In genomic region chr20:26279224-26279623, GRCh38 we compare ENCODE assay signal across 19 cellular contexts.
DNase-seq lines count a peak whose midpoint lies in the region; ATAC-seq and TF ChIP-seq lines count a peak whose summit lies in the region.
"Had no signal": no experiment of that assay in that cellular context is flagged by ENCODE, and none has a peak within 500 bp of the region (broad histone marks: within the 10 kb centered on the region; RNA-seq: fewer than 3 reads in every experiment).

No MANE protein-coding gene starts in this region.

- CTCF ChIA-PET in activated naive CD4-positive, alpha-beta T cell treated with anti-CD3 and anti-CD28 coated beads, Interleukin-2, amount 10 ng/mL, durations not matched to agents 7 days and 5 days (lab: Charles Lee), result no interaction called here
- CTCF ChIA-PET in activated CD8-positive, alpha-beta T cell treated with anti-CD3 and anti-CD28 coated beads for 36 hours (lab: Charles Lee), result no interaction called here

- H3K27me3 Mint-ChIP-seq in T-helper 1 cell treated with Interleukin-12 subunit alpha and Interleukin-12 subunit beta and Interleukin-4 antibody, amounts not matched to agents 30 μg/mL and 1 μg/mL, for 36 hours (ENCODE audit: low read depth), result no peaks in the 10 kb centered on the region
- H3K27me3 Mint-ChIP-seq in activated naive CD4-positive, alpha-beta T cell treated with anti-CD3 and anti-CD28 coated beads, Interleukin-2, amount 10 ng/mL, durations not matched to agents 7 days and 5 days, result no peaks in the 10 kb centered on the region
- no peaks in the 10 kb centered on the region for H3K27me3 Mint-ChIP-seq in activated CD8-positive, alpha-beta T cell treated with anti-CD3 and anti-CD28 coated beads for 36 hours
- no peaks in the 10 kb centered on the region for H3K27me3 Mint-ChIP-seq in activated naive CD8-positive, alpha-beta T cell treated with anti-CD3 and anti-CD28 coated beads, Interleukin-2, amount 50 U/mL, for 24 hours

- no peak for TF ChIP-seq CTCF in activated CD8-positive, alpha-beta T cell treated with anti-CD3 and anti-CD28 coated beads for 36 hours (IDR thresholded peaks at IDR 0.05)

- peak overlapping the region; percentile 49 for H3K27ac Mint-ChIP-seq in T-helper 1 cell treated with Interleukin-12 subunit alpha and Interleukin-12 subunit beta and Interleukin-4 antibody, amounts not matched to agents 30 μg/mL and 1 μg/mL, for 36 hours
- H3K27ac Mint-ChIP-seq in activated naive CD4-positive, alpha-beta T cell treated with anti-CD3 and anti-CD28 coated beads, Interleukin-2, amount 10 ng/mL, durations not matched to agents 7 days and 5 days, result peak overlapping the region; percentile 85
- peak overlapping the region; percentile 85 for H3K27ac Mint-ChIP-seq in activated CD8-positive, alpha-beta T cell treated with anti-CD3 and anti-CD28 coated beads for 36 hours
- H3K27ac Mint-ChIP-seq in activated naive CD8-positive, alpha-beta T cell treated with anti-CD3 and anti-CD28 coated beads, Interleukin-2, amount 50 U/mL, for 24 hours, result peak overlapping the region; percentile 55

- peaks cover 59% of the 10 kb centered on the region for H3K36me3 Mint-ChIP-seq in T-helper 1 cell treated with Interleukin-12 subunit alpha and Interleukin-12 subunit beta and Interleukin-4 antibody, amounts not matched to agents 30 μg/mL and 1 μg/mL, for 36 hours (ENCODE audit: low read depth)
- H3K36me3 Mint-ChIP-seq in activated naive CD4-positive, alpha-beta T cell treated with anti-CD3 and anti-CD28 coated beads, Interleukin-2, amount 10 ng/mL, durations not matched to agents 7 days and 5 days, result peaks cover 64% of the 10 kb centered on the region
- peaks cover 42% of the 10 kb centered on the region for H3K36me3 Mint-ChIP-seq in activated CD8-positive, alpha-beta T cell treated with anti-CD3 and anti-CD28 coated beads for 36 hours (ENCODE audit: low read depth)
- peaks cover 29% of the 10 kb centered on the region for H3K36me3 Mint-ChIP-seq in activated naive CD8-positive, alpha-beta T cell treated with anti-CD3 and anti-CD28 coated beads, Interleukin-2, amount 50 U/mL, for 24 hours (ENCODE audit: low read depth)

- no peak overlapping the region for H3K4me3 Mint-ChIP-seq in T-helper 1 cell treated with Interleukin-12 subunit alpha and Interleukin-12 subunit beta and Interleukin-4 antibody, amounts not matched to agents 30 μg/mL and 1 μg/mL, for 36 hours
- H3K4me3 Mint-ChIP-seq in activated naive CD4-positive, alpha-beta T cell treated with anti-CD3 and anti-CD28 coated beads, Interleukin-2, amount 10 ng/mL, durations not matched to agents 7 days and 5 days, result no peak overlapping the region
- H3K4me3 Mint-ChIP-seq in activated CD8-positive, alpha-beta T cell treated with anti-CD3 and anti-CD28 coated beads for 36 hours, result no peak overlapping the region
- H3K4me3 Mint-ChIP-seq in activated naive CD8-positive, alpha-beta T cell treated with anti-CD3 and anti-CD28 coated beads, Interleukin-2, amount 50 U/mL, for 24 hours, result no peak overlapping the region

- peaks cover 26% of the 10 kb centered on the region for H3K4me1 Mint-ChIP-seq in T-helper 1 cell treated with Interleukin-12 subunit alpha and Interleukin-12 subunit beta and Interleukin-4 antibody, amounts not matched to agents 30 μg/mL and 1 μg/mL, for 36 hours (ENCODE audit: low read depth)
- H3K4me1 Mint-ChIP-seq in activated naive CD4-positive, alpha-beta T cell treated with anti-CD3 and anti-CD28 coated beads, Interleukin-2, amount 10 ng/mL, durations not matched to agents 7 days and 5 days, result peaks cover 61% of the 10 kb centered on the region
- peaks cover 62% of the 10 kb centered on the region for H3K4me1 Mint-ChIP-seq in activated CD8-positive, alpha-beta T cell treated with anti-CD3 and anti-CD28 coated beads for 36 hours (ENCODE audit: low read depth)
- peaks cover 58% of the 10 kb centered on the region for H3K4me1 Mint-ChIP-seq in activated naive CD8-positive, alpha-beta T cell treated with anti-CD3 and anti-CD28 coated beads, Interleukin-2, amount 50 U/mL, for 24 hours

- DNase-seq in T-helper 1 cell, result no peak
- no peak for DNase-seq in activated naive CD4-positive, alpha-beta T cell treated with anti-CD3 and anti-CD28 coated beads, Interleukin-2, amount 10 ng/mL, durations not matched to agents 7 days and 5 days
- DNase-seq in activated naive CD4-positive, alpha-beta T cell (lab: John Stamatoyannopoulos, UW), result no peak
- no peak for DNase-seq in activated CD8-positive, alpha-beta T cell treated with anti-CD3 and anti-CD28 coated beads for 36 hours
- DNase-seq in activated naive CD8-positive, alpha-beta T cell treated with anti-CD3 and anti-CD28 coated beads, Interleukin-2, amount 50 U/mL, for 24 hours, result no peak
- no peak for DNase-seq in NCI-H345 treated with DMSO at 0.1 percent for 48 hours (lab: John Stamatoyannopoulos, UW; ENCODE audit: unreplicated experiment)
- no peak for DNase-seq in NCI-H1694 (lab: John Stamatoyannopoulos, UW)
- DNase-seq: ACHN; KG1; NCI-H1092 treated with DMSO at 0.1 percent for 48 hours; NCI-H1436 treated with DMSO at 0.1 percent for 48 hours; NCI-H2029; NCI-H226; NCI-H524; NCI-H774; NK-92 treated with Interleukin-12 subunit alpha and Interleukin-12 subunit beta, amount 100 ng/mL, for 24 hours; SHP77 treated with DMSO at 0.1 percent for 48 hours had no signal

- intact Hi-C loops in activated CD8-positive, alpha-beta T cell treated with anti-CD3 and anti-CD28 coated beads for 36 hours (cut with micrococcal nuclease), result no loop called here

- no peak for ATAC-seq in activated CD8-positive, alpha-beta T cell treated with anti-CD3 and anti-CD28 coated beads for 36 hours
- ATAC-seq in activated naive CD8-positive, alpha-beta T cell treated with anti-CD3 and anti-CD28 coated beads, Interleukin-2, amount 50 U/mL, for 24 hours, result no peak
- ATAC-seq: HCT116 had no signal

- peaks cover 69% of the 10 kb centered on the region for H3K9me3 Mint-ChIP-seq in T-helper 1 cell treated with Interleukin-12 subunit alpha and Interleukin-12 subunit beta and Interleukin-4 antibody, amounts not matched to agents 30 μg/mL and 1 μg/mL, for 36 hours
- peaks cover 72% of the 10 kb centered on the region for H3K9me3 Mint-ChIP-seq in activated naive CD4-positive, alpha-beta T cell treated with anti-CD3 and anti-CD28 coated beads, Interleukin-2, amount 10 ng/mL, durations not matched to agents 7 days and 5 days
- peaks cover 17% of the 10 kb centered on the region for H3K9me3 Mint-ChIP-seq in activated CD8-positive, alpha-beta T cell treated with anti-CD3 and anti-CD28 coated beads for 36 hours
- no peaks in the 10 kb centered on the region for H3K9me3 Mint-ChIP-seq in activated naive CD8-positive, alpha-beta T cell treated with anti-CD3 and anti-CD28 coated beads, Interleukin-2, amount 50 U/mL, for 24 hours

- POLR2A ChIA-PET in activated CD8-positive, alpha-beta T cell treated with anti-CD3 and anti-CD28 coated beads for 36 hours (lab: Charles Lee), result no interaction called here
